ENCODE assay signal across 9 cellular contexts in the genomic region with DNA sequence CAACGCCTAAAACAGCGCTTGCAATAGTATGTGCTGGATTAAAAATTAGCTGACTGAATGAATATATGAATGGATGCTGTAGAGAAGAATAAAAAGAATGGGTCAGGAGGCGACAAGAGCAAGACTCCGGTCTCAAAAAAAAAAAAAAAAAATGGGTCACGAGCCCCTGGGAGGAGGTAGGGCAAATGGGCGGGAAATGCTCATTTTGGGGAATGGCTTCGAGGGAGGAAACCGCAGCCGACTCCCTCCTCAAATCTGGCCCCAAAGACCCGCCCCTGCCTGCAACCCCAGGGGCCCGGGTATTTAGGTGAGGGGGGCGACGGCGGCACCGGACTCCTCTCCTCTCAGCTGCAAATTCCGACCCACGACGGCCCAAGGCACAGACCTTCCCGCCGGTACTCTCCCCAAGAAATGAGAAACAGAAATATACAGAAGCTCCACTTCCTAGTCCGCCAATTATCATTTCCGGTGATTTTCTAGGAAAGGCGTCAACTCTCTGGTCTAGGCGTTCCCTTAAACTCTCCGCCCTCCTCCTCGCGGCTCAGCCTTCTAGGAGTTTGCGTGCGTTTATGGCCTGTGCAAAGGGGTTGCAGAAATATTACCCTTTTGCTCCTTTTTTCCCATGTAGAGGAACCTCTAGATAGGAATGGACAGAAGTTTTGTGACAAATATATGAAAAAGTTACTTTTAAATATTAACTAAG. TPM values are rescaled to one million over a fixed set of nuclear protein-coding genes. Genes with fewer than 3 reads are reported as not detected.
DNase-seq lines count a peak whose midpoint lies in the region; ATAC-seq and TF ChIP-seq lines count a peak whose summit lies in the region.
"Had no signal": no experiment of that assay in that cellular context is flagged by ENCODE, and none has a peak within 500 bp of the region (broad histone marks: within the 10 kb centered on the region; RNA-seq: fewer than 3 reads in every experiment).

A gene (minus strand): TSS at position 133 of the 703 bp plus-strand sequence. CDS start 1,361 bp downstream, outside the sequence.

- H4K20me1 ChIP-seq in BLaER1 (no peaks in the 10 kb centered on the region), IMR-90 (ENCODE audit: insufficient read depth, low read length) (no peaks in the 10 kb centered on the region)

- H3K56ac ChIP-seq in IMR-90 (ENCODE audit: extremely low read depth, insufficient read depth, low read length), result no peak within 1 kb of the TSS

- peak within 1 kb of the TSS; percentile 32; the same call in 1 of the 2 replicates for H4K5ac ChIP-seq in IMR-90 (ENCODE audit: low read depth, low read length)

- H4K91ac ChIP-seq in IMR-90 (ENCODE audit: insufficient read depth, low read depth, low read length), result no peak within 1 kb of the TSS

- no peak for TF ChIP-seq EP300 in upper lobe of left lung (IDR thresholded peaks at IDR 0.05)

- 24% methylated on average over 7 of the region's 29 CpGs; no CpG with 5 or more reads in 1 of the 2 experiments for WGBS in IMR-90 (ENCODE audit: extremely low coverage in 2 of 2, insufficient read length in 1 of 2), 2 experiments
- 9 to 17% methylated on average over 29 of the region's 29 CpGs for WGBS in upper lobe of left lung, 2 donors

- intact Hi-C loops in IMR-90 (cut with micrococcal nuclease), result no loop called here

- H3K18ac ChIP-seq in IMR-90 (ENCODE audit: low read depth, low read length), result no peak within 1 kb of the TSS; the same call in 1 of the 2 replicates

- no peak within 1 kb of the TSS for H3K23ac ChIP-seq in IMR-90 (ENCODE audit: low read depth, low read length)

- H3K9me3 ChIP-seq in BLaER1, result peaks cover 6% of the 10 kb centered on the region; the same call in 1 of the 2 replicates
- no peaks in the 10 kb centered on the region for H3K9me3 ChIP-seq in IMR-90 (ENCODE audit: control insufficient read depth, insufficient read depth, low read length)
- H3K9me3 ChIP-seq in muscle layer of colon (ENCODE audit: low read length), result no peaks in the 10 kb centered on the region
- H3K9me3 ChIP-seq in upper lobe of left lung, result no peaks in the 10 kb centered on the region

- POLR2A ChIA-PET in IMR-90 (lab: Charles Lee; ENCODE audit: unreplicated experiment), result interaction anchor here (0.6 kb wide), 2 partner anchors 42 to 81 kb away, joined by 3 to 7 read pairs; no protein-coding TSS in a partner anchor

- H3K4me1 ChIP-seq in BLaER1 (no peaks in the 10 kb centered on the region), IMR-90 (ENCODE audit: control insufficient read depth, insufficient read depth, low read length) (no peaks in the 10 kb centered on the region), muscle layer of colon (ENCODE audit: insufficient read depth, low read length) (no peaks in the 10 kb centered on the region), upper lobe of left lung (peaks cover 0 to 5% (median 2%) of the 10 kb centered on the region in 4 donors)

- peak; percentile 95 for ATAC-seq in IMR-90 (ENCODE audit: low read depth)
- peak; percentile 90 to 97 for ATAC-seq in upper lobe of left lung (ENCODE audit: low FRiP score in 2 of 2)
- ATAC-seq: HCT116 had no signal

- TF ChIP-seq CTCF in IMR-90 (conservative IDR thresholded peaks at IDR 0.05; ENCODE audit: low read depth, low read length) (no peak), upper lobe of left lung (IDR thresholded peaks at IDR 0.05) (no peak)

- H3K9ac ChIP-seq in BLaER1 (no peak within 1 kb of the TSS), IMR-90 (ENCODE audit: low read depth, low read length) (peak within 1 kb of the TSS; percentile 33; the same call in 1 of the 2 replicates), muscle layer of colon (ENCODE audit: low read length) (no peak within 1 kb of the TSS)

- TF ChIP-seq POLR2A in IMR-90 (IDR thresholded peaks at IDR 0.05; ENCODE audit: low read depth, low read length), result no peak
- TF ChIP-seq POLR2A in erythroblast (IDR thresholded peaks at IDR 0.05; ENCODE audit: low read length), result peak; percentile 73
- TF ChIP-seq POLR2A in upper lobe of left lung (IDR thresholded peaks at IDR 0.05), result peak in 1 of 4 donors; percentile 57

- in situ Hi-C loops in IMR-90 (cut with MboI; ENCODE audit: low sequenced_read_pairs), result no loop called here

- H2AK9ac ChIP-seq in IMR-90 (replicated peaks; ENCODE audit: low read depth, low read length, poor library complexity), result no peak within 1 kb of the TSS

- H3K27ac ChIP-seq in BLaER1 (no peak within 1 kb of the TSS), IMR-90 (ENCODE audit: insufficient read depth, low read length) (no peak within 1 kb of the TSS), muscle layer of colon (ENCODE audit: low read depth, low read length) (peak within 1 kb of the TSS; percentile 81), upper lobe of left lung (peak within 1 kb of the TSS in 3 of 4 donors; percentile 53 to 68 (median 65))

- CTCF ChIA-PET in IMR-90 (lab: Yijun Ruan, JAX), result no interaction called here

- H3K14ac ChIP-seq in IMR-90 (replicated peaks; ENCODE audit: low read depth, low read length), result no peak within 1 kb of the TSS

- H3K4me2 ChIP-seq in BLaER1 (peak within 1 kb of the TSS; percentile 21; the same call in 1 of the 2 replicates), IMR-90 (ENCODE audit: low read depth, low read length) (peak within 1 kb of the TSS; percentile 56)

- DNase-seq in IMR-90, result peak; percentile 43
- DNase-seq in activated CD4-positive, alpha-beta T cell treated with anti-CD3 and anti-CD28 coated beads for 48 hours, result peak; percentile 58
- peak; percentile 84 to 89 for DNase-seq in erythroblast (lab: John Stamatoyannopoulos, UW)
- peak; percentile 65 to 72 for DNase-seq in upper lobe of left lung
- no peak for DNase-seq in COR-L47 (lab: John Stamatoyannopoulos, UW)
- no peak for DNase-seq in NCI-H1048 (lab: John Stamatoyannopoulos, UW)

- H3K4ac ChIP-seq in IMR-90 (ENCODE audit: low read depth, low read length), result no peak within 1 kb of the TSS

- no peaks in the 10 kb centered on the region for H3K79me1 ChIP-seq in IMR-90 (ENCODE audit: low read depth in 1 of 2, low read length in 2 of 2)

- dilution Hi-C loops in IMR-90 (cut with HindIII; ENCODE audit: low sequenced_read_pairs, unreplicated experiment), result no loop called here

- no peak within 1 kb of the TSS for H2BK120ac ChIP-seq in IMR-90 (ENCODE audit: low read depth, low read length)

- peak within 1 kb of the TSS; percentile 34 to 65; a peak in 1 of 4 replicates for H4K8ac ChIP-seq in IMR-90 (ENCODE audit: low read depth in 2 of 2, low read length in 2 of 2)

- H2AFZ ChIP-seq in IMR-90 (replicated peaks; ENCODE audit: low read length, poor library complexity), result peak within 1 kb of the TSS; percentile 89

- no peak within 1 kb of the TSS for H2AK5ac ChIP-seq in IMR-90 (ENCODE audit: low read depth, low read length)

- H2BK20ac ChIP-seq in IMR-90 (ENCODE audit: low read depth, low read length), result no peak within 1 kb of the TSS

- no peak within 1 kb of the TSS for H2BK5ac ChIP-seq in IMR-90 (ENCODE audit: low read depth, low read length, poor library complexity, severe bottlenecking)

- no peak within 1 kb of the TSS for H2BK15ac ChIP-seq in IMR-90 (ENCODE audit: low read depth, low read length)

- BruUV-seq in IMR-90 (replicated peaks; lab: Mats Ljungman, UMichigan), result no TSS peak

- H3K4me3 ChIP-seq in BLaER1 (no peak within 1 kb of the TSS), IMR-90 (ENCODE audit: insufficient read depth, low read depth, low read length) (peak within 1 kb of the TSS; percentile 75), muscle layer of colon (ENCODE audit: low read depth in 1 of 2, low read length in 2 of 2) (peak within 1 kb of the TSS; percentile 60 to 84), upper lobe of left lung (peak within 1 kb of the TSS; percentile 31 to 62 (median 51))

- no peaks in the 10 kb centered on the region for H3K9me1 ChIP-seq in IMR-90 (ENCODE audit: insufficient read depth, low read length)

- no peaks in the 10 kb centered on the region for H3K27me3 ChIP-seq in BLaER1
- H3K27me3 ChIP-seq in IMR-90 (ENCODE audit: control insufficient read depth, insufficient read depth, low read length), result no peaks in the 10 kb centered on the region; the same call in 1 of the 2 replicates
- H3K27me3 ChIP-seq in muscle layer of colon (ENCODE audit: control insufficient read depth in 1 of 2, insufficient read depth in 2 of 2, low read length in 2 of 2), result no peaks in the 10 kb centered on the region
- H3K27me3 ChIP-seq in upper lobe of left lung, result no peaks in the 10 kb centered on the region

- no peak for TF ChIP-seq RAD21 in IMR-90 (IDR thresholded peaks at IDR 0.05; ENCODE audit: low read length)

- no peaks in the 10 kb centered on the region for H3K36me3 ChIP-seq in BLaER1
- no peaks in the 10 kb centered on the region for H3K36me3 ChIP-seq in IMR-90 (ENCODE audit: control insufficient read depth, insufficient read depth, low read length)
- no peaks in the 10 kb centered on the region for H3K36me3 ChIP-seq in muscle layer of colon (ENCODE audit: insufficient read depth, low read length)
- no peaks in the 10 kb centered on the region for H3K36me3 ChIP-seq in upper lobe of left lung

TF ChIP-seq in IMR-90, 13 proteins besides CTCF, POLR2A, EP300 and RAD21:
- TF ChIP-seq MXI1 (IDR thresholded peaks at IDR 0.05; ENCODE audit: borderline replicate concordance, low read depth, low read length) (no peak), MAZ (IDR thresholded peaks at IDR 0.05; ENCODE audit: borderline replicate concordance, low read depth, low read length) (no peak)

RNA-seq across cellular contexts. Expression of the gene that starts here (rescaled TPM):
- total RNA-seq in IMR-90 (2012; rRNA removed) (0.28 and 0.36 TPM in 2 replicates), upper lobe of left lung (1 to 10 TPM in 4 of 6 donors, under 1 TPM in 1, not detected in 1; 0.76 to 6.3 (median 1.7) TPM)
- polyA plus RNA-seq in IMR-90 (2012; rRNA removed), result 0.27 and 0.34 TPM in 2 replicates
- polyA plus RNA-seq in IMR-90 (2012; cell fraction: cytosol; rRNA removed), result 0.02 and 0.04 TPM in 2 replicates
- polyA plus RNA-seq in IMR-90 (2012; cell fraction: nucleus; rRNA removed; ENCODE audit: low replicate concordance), result 0.15 and 0.84 TPM in 2 replicates

Comparison
In these comparisons a context has a peak if more than half of its experiments do, and no peak if none do; other contexts are left out.
1. Peak in DNase-seq, ATAC-seq, H3K4me3 ChIP-seq, H3K9ac ChIP-seq and H3K4me2 ChIP-seq in IMR-90; RNA of the gene not detected or under 1 TPM.
2. H3K27ac ChIP-seq: peak in muscle layer of colon (single experiment) and upper lobe of left lung (3 of 4); none in BLaER1 (single experiment) and IMR-90 (single experiment).
3. DNase-seq: peak in activated CD4-positive, alpha-beta T cell treated with anti-CD3 and anti-CD28 coated beads for 48 hours (single experiment), erythroblast (2 of 2) and upper lobe of left lung (2 of 2); none in COR-L47 (single experiment) and NCI-H1048 (single experiment).